17 cellular contexts compared by ENCODE assay signal in the genomic region with DNA sequence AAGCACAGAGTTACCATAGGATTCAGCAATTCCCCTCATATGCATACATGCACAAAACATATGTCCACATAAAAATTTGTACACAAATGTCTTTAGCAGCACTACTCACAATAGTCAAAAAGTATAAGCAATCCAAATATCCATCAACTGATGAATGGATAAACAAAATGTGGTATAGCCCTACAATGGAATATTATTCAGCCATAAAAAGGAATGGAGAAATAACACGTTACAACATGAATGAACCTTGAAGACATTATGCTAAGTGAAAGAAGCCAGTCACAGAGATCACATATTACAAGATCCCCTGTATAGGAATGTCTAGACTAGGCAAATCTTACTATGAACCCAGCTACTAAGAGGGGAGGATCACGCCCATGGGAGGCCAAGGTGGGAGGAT.
"Had no signal": no experiment of that assay in that cellular context is flagged by ENCODE, and none has a peak within 500 bp of the region (broad histone marks: within the 10 kb centered on the region; RNA-seq: fewer than 3 reads in every experiment).

No MANE protein-coding gene starts in this region.

- H3K27me3 Mint-ChIP-seq: activated naive CD8-positive, alpha-beta T cell; dendritic cell treated with granulocyte-macrophage colony-stimulating factor and Interleukin-4, amounts not matched to agents 40 ng/mL and 50 ng/mL, for 4 days; progenitor cell of endocrine pancreas; type B pancreatic cell had no signal

- H2AFZ ChIP-seq: neural progenitor cell had no signal

- ATAC-seq: gastroesophageal sphincter, heart left ventricle, left lobe of liver had no signal

- H3K4me3 ChIP-seq: esophagus muscularis mucosa, gastroesophageal sphincter, heart left ventricle, neural progenitor cell, SK-N-MC, stomach had no signal

- H3K27ac ChIP-seq: esophagus muscularis mucosa, gastroesophageal sphincter, heart left ventricle, neural progenitor cell, SK-N-MC, stomach had no signal

- H3K9me3 ChIP-seq: esophagus muscularis mucosa, gastroesophageal sphincter, heart left ventricle, stomach had no signal

- H3K27ac Mint-ChIP-seq: activated T-helper 2 cell treated with anti-CD3 and anti-CD28 coated beads, Interferon-gamma antibody, Interleukin-2, Interleukin-4, amounts not matched to agents 10 μg/mL and 5 μg/mL and 100 μg/mL, durations not matched to agents 14 hours and 24 hours and 36 hours; neural progenitor cell; progenitor cell of endocrine pancreas had no signal

- H3K9me3 Mint-ChIP-seq: activated T-helper 2 cell treated with anti-CD3 and anti-CD28 coated beads, Interferon-gamma antibody, Interleukin-2, Interleukin-4, amounts not matched to agents 10 μg/mL and 5 μg/mL and 100 μg/mL, durations not matched to agents 14 hours and 24 hours and 36 hours; dendritic cell treated with granulocyte-macrophage colony-stimulating factor and Interleukin-4, amounts not matched to agents 40 ng/mL and 50 ng/mL, for 4 days; neural progenitor cell; type B pancreatic cell had no signal

- H3K9ac ChIP-seq: neural progenitor cell had no signal

- H3K27me3 ChIP-seq: esophagus muscularis mucosa, gastroesophageal sphincter, heart left ventricle, neural progenitor cell, stomach had no signal

- H3K4me3 Mint-ChIP-seq: activated naive CD8-positive, alpha-beta T cell; dendritic cell treated with granulocyte-macrophage colony-stimulating factor and Interleukin-4, amounts not matched to agents 40 ng/mL and 50 ng/mL, for 4 days; neural progenitor cell; type B pancreatic cell had no signal

- H3K4me2 ChIP-seq: neural progenitor cell had no signal

- DNase-seq: activated CD4-positive, alpha-beta T cell treated with anti-CD3 and anti-CD28 coated beads for 4 hours; effector CD8-positive, alpha-beta T cell; heart left ventricle; kidney; midbrain; stimulated activated CD8-positive, alpha-beta memory T cell treated with anti-CD3 and anti-CD28 coated beads, Interleukin-4, amount 100 ng/mL, for 48 hours; stomach had no signal
